10 cellular contexts compared by ENCODE assay signal in the genomic region with DNA sequence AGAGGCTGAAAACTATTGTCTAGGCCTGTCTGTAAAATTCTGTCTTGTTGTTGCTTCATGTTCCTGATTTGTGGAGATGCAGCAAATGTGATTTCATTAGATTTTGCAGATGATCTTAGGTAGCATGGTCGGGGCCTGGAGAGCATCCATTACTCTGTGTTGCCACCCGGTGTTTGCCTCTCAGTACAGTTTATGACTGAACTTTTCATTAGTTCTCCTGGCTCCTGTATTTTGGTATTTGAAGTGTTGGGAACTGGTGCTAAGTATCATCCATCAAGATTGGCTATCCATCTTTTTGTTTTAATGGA. TPM values are rescaled to one million over a fixed set of nuclear protein-coding genes. Genes with fewer than 3 reads are reported as not detected.
DNase-seq lines count a peak whose midpoint lies in the region; ATAC-seq, FAIRE-seq and TF ChIP-seq lines count a peak whose summit lies in the region.
"Had no signal": no experiment of that assay in that cellular context is flagged by ENCODE, and none has a peak within 500 bp of the region (broad histone marks: within the 10 kb centered on the region; RNA-seq: fewer than 3 reads in every experiment).

No MANE protein-coding gene starts in this region.

- H3K4me3 Mint-ChIP-seq in activated naive CD4-positive, alpha-beta T cell treated with anti-CD3 and anti-CD28 coated beads for 36 hours: no peak overlapping the region
- no peak overlapping the region for H3K4me3 Mint-ChIP-seq in stimulated activated memory B cell treated with anti-CD40 and anti-IgM and Interleukin-4, amounts not matched to agents 10 μg/mL and 1 μg/mL and 100 μg/mL, for 72 hours
- H3K4me3 Mint-ChIP-seq: B cell had no signal

- H3K27ac Mint-ChIP-seq in activated naive CD4-positive, alpha-beta T cell treated with anti-CD3 and anti-CD28 coated beads for 36 hours: no peak overlapping the region
- H3K27ac Mint-ChIP-seq in stimulated activated memory B cell treated with anti-CD40 and anti-IgM and Interleukin-4, amounts not matched to agents 10 μg/mL and 1 μg/mL and 100 μg/mL, for 72 hours: no peak overlapping the region
- H3K27ac Mint-ChIP-seq: B cell had no signal

- no peak overlapping the region for H2AFZ ChIP-seq in keratinocyte (ENCODE audit: control insufficient read depth, low read length)

- H4K20me1 ChIP-seq in keratinocyte (ENCODE audit: control insufficient read depth, extremely low read depth, insufficient read depth, low read length): peaks cover 32% of the 10 kb centered on the region

- H3K27ac ChIP-seq in cardiac muscle cell (peak overlapping the region; percentile 64), ascending aorta (peak overlapping the region; percentile 80 to 84), keratinocyte (ENCODE audit: control insufficient read depth, insufficient read depth, low read length) (peak overlapping the region; percentile 56), uterus (peak overlapping the region; percentile 39 to 58)

- H3K27me3 Mint-ChIP-seq in activated naive CD4-positive, alpha-beta T cell treated with anti-CD3 and anti-CD28 coated beads for 36 hours (ENCODE audit: low read depth): no peaks in the 10 kb centered on the region
- H3K27me3 Mint-ChIP-seq in stimulated activated memory B cell treated with anti-CD40 and anti-IgM and Interleukin-4, amounts not matched to agents 10 μg/mL and 1 μg/mL and 100 μg/mL, for 72 hours: no peaks in the 10 kb centered on the region
- H3K27me3 Mint-ChIP-seq: B cell had no signal

- TF ChIP-seq CTCF in cardiac muscle cell (IDR thresholded peaks at IDR 0.05; ENCODE audit: low read depth, low read length): peak; percentile 35
- TF ChIP-seq CTCF in ascending aorta (IDR thresholded peaks at IDR 0.05): no peak
- no peak for TF ChIP-seq CTCF in keratinocyte (optimal IDR thresholded peaks at IDR 0.05 in 1 of 3, IDR thresholded peaks at IDR 0.05 in 1 of 3, conservative IDR thresholded peaks at IDR 0.05 in 1 of 3; ENCODE audit: extremely low read depth in 1 of 3, insufficient read depth in 2 of 3, low read length in 3 of 3)
- no peak for TF ChIP-seq CTCF in uterus (IDR thresholded peaks at IDR 0.05)

- TF ChIP-seq POLR2A in uterus (IDR thresholded peaks at IDR 0.05): no peak

- H3K4me3 ChIP-seq in cardiac muscle cell (no peak overlapping the region), ascending aorta (peak overlapping the region in 1 of 2 donors; percentile 7), keratinocyte (ENCODE audit: control insufficient read depth in 2 of 3, extremely low read depth in 1 of 3, insufficient read depth in 2 of 3, low read depth in 1 of 3, low read length in 3 of 3) (no peak overlapping the region), uterus (no peak overlapping the region)

- peaks cover 70% of the 10 kb centered on the region for H3K4me1 Mint-ChIP-seq in activated naive CD4-positive, alpha-beta T cell treated with anti-CD3 and anti-CD28 coated beads for 36 hours (ENCODE audit: low read depth)
- H3K4me1 Mint-ChIP-seq in stimulated activated memory B cell treated with anti-CD40 and anti-IgM and Interleukin-4, amounts not matched to agents 10 μg/mL and 1 μg/mL and 100 μg/mL, for 72 hours: peaks cover 42% of the 10 kb centered on the region

- peaks cover 2% of the 10 kb centered on the region for H3K9me1 ChIP-seq in keratinocyte (ENCODE audit: control insufficient read depth, extremely low read depth, insufficient read depth, low read length)

- peak overlapping the region; percentile 4 for H3K4me2 ChIP-seq in keratinocyte (ENCODE audit: control insufficient read depth, extremely low read depth, insufficient read depth, low read depth, low read length)

- peaks cover 95% of the 10 kb centered on the region for H3K79me2 ChIP-seq in keratinocyte (ENCODE audit: control insufficient read depth, insufficient read depth, low read length)

- H3K27me3 ChIP-seq in cardiac muscle cell (no peaks in the 10 kb centered on the region), ascending aorta (no peaks in the 10 kb centered on the region), keratinocyte (ENCODE audit: control insufficient read depth, extremely low read depth, insufficient read depth, low read length) (no peaks in the 10 kb centered on the region), uterus (no peaks in the 10 kb centered on the region)

- intact Hi-C loops in left ventricle myocardium superior (cut with micrococcal nuclease) (no loop called here), ascending aorta (cut with DNase I) (loop anchor here (2.0 kb wide), 2 partner anchors 19 to 523 kb away; a partner anchor contains a TSS), uterus (cut with DNase I; ENCODE audit: low total_unique reads) (loop anchor here (10.0 kb wide), 1 partner anchor 57 kb away; no protein-coding TSS in a partner anchor)
- intact Hi-C loops in activated naive CD4-positive, alpha-beta T cell treated with anti-CD3 and anti-CD28 coated beads for 36 hours (cut with micrococcal nuclease): no loop called here

- CTCF ChIA-PET in activated naive CD4-positive, alpha-beta T cell treated with anti-CD3 and anti-CD28 coated beads for 36 hours (lab: Charles Lee): no interaction called here

- no peaks in the 10 kb centered on the region for H3K9me3 Mint-ChIP-seq in activated naive CD4-positive, alpha-beta T cell treated with anti-CD3 and anti-CD28 coated beads for 36 hours
- no peaks in the 10 kb centered on the region for H3K9me3 Mint-ChIP-seq in stimulated activated memory B cell treated with anti-CD40 and anti-IgM and Interleukin-4, amounts not matched to agents 10 μg/mL and 1 μg/mL and 100 μg/mL, for 72 hours

- H3K36me3 ChIP-seq in cardiac muscle cell (peaks cover 9% of the 10 kb centered on the region), ascending aorta (peaks cover 10 to 21% of the 10 kb centered on the region in 2 donors), keratinocyte (ENCODE audit: control insufficient read depth in 2 of 2, extremely low read depth in 1 of 2, insufficient read depth in 2 of 2, low read length in 2 of 2) (peaks cover 28 to 48% of the 10 kb centered on the region in 2 experiments), uterus (no peaks in the 10 kb centered on the region)

- H3K4me1 ChIP-seq in cardiac muscle cell (ENCODE audit: low read depth) (peaks cover under 1% of the 10 kb centered on the region), ascending aorta (peaks cover 17 to 47% of the 10 kb centered on the region in 2 donors), keratinocyte (ENCODE audit: control insufficient read depth, extremely low read depth, insufficient read depth, low read length) (peaks cover 42% of the 10 kb centered on the region), uterus (peaks cover 14 to 22% of the 10 kb centered on the region in 2 donors)

- peak overlapping the region; percentile 34 for H3K9ac ChIP-seq in keratinocyte (ENCODE audit: control insufficient read depth, extremely low read depth, insufficient read depth, low read length)

- DNase-seq in cardiac muscle cell (ENCODE audit: low read depth in 1 of 2, low spot score in 1 of 2) (peak in 1 of 2 donors; percentile 31), left ventricle myocardium superior (no peak), ascending aorta (ENCODE audit: low spot score in 2 of 2) (no peak), keratinocyte (ENCODE audit: low read depth, low spot score) (no peak), uterus (no peak)
- no peak for DNase-seq in activated naive CD4-positive, alpha-beta T cell treated with anti-CD3 and anti-CD28 coated beads for 36 hours
- DNase-seq: NCI-H1694 had no signal

- ATAC-seq in left ventricle myocardium superior (no peak), GM18873 (IDR thresholded peaks at IDR 0.05; ENCODE audit: low FRiP score, unreplicated experiment) (no peak)
- ATAC-seq in stimulated activated memory B cell treated with anti-CD40 and anti-IgM and Interleukin-4, amounts not matched to agents 10 μg/mL and 1 μg/mL and 100 μg/mL, for 72 hours: no peak

- peaks cover 44% of the 10 kb centered on the region for H3K36me3 Mint-ChIP-seq in activated naive CD4-positive, alpha-beta T cell treated with anti-CD3 and anti-CD28 coated beads for 36 hours (ENCODE audit: low read depth)
- H3K36me3 Mint-ChIP-seq in stimulated activated memory B cell treated with anti-CD40 and anti-IgM and Interleukin-4, amounts not matched to agents 10 μg/mL and 1 μg/mL and 100 μg/mL, for 72 hours: peaks cover 30% of the 10 kb centered on the region

- FAIRE-seq in keratinocyte (lab: Jason Lieb, UNC): no peak

- no peaks in the 10 kb centered on the region for H3K9me3 ChIP-seq in cardiac muscle cell (ENCODE audit: low read depth)
- no peaks in the 10 kb centered on the region for H3K9me3 ChIP-seq in ascending aorta
- no peaks in the 10 kb centered on the region for H3K9me3 ChIP-seq in keratinocyte (ENCODE audit: control insufficient read depth, low read depth, low read length)
- no peaks in the 10 kb centered on the region for H3K9me3 ChIP-seq in uterus

- dilution Hi-C loops in keratinocyte (cut with MboI; ENCODE audit: extremely low pct_ligation_motif_present, low sequenced_read_pairs): no loop called here

RNA-seq across cellular contexts. Expression of a gene that starts 7.7 kb away (rescaled TPM):
- total RNA-seq in cardiac muscle cell (58.4 and 70.8 TPM in 2 replicates), left ventricle myocardium superior (60.4 TPM), ascending aorta (139 TPM), uterus (100 to 1,000 TPM in 2 of 4 donors, 10 to 100 TPM in 2; 37.1 to 209 (median 101) TPM)
- polyA plus RNA-seq in cardiac muscle cell (143 and 164 TPM in 2 replicates), keratinocyte (63.7 to 194 TPM (median 108 TPM) in 3 replicates)
- polyA plus RNA-seq in keratinocyte (2011; ENCODE audit: low read depth): 30.9 TPM
- polyA plus RNA-seq in keratinocyte (2011; cell fraction: cytosol; rRNA removed): 138 and 189 TPM in 2 replicates
- polyA plus RNA-seq in keratinocyte (2011; cell fraction: nucleus; rRNA removed): 70.1 and 75.6 TPM in 2 replicates
- polyA plus RNA-seq in keratinocyte (2012; ENCODE audit: low replicate concordance): 90.5 and 148 TPM in 2 replicates
- 48.3 to 130 TPM (median 66.6 TPM) in 3 replicates for polyA minus RNA-seq in keratinocyte
- polyA minus RNA-seq in keratinocyte (2011; cell fraction: cytosol; rRNA and poly(A)+ RNA removed): 80.0 TPM
- 13.3 and 30.2 TPM in 2 replicates for polyA minus RNA-seq in keratinocyte (2011; cell fraction: nucleus; rRNA and poly(A)+ RNA removed)
- total RNA-seq in activated naive CD4-positive, alpha-beta T cell treated with anti-CD3 and anti-CD28 coated beads for 36 hours: 100 to 1,000 TPM; 115 to 118 TPM

Comparison
In these comparisons a context has a peak if more than half of its experiments do, and no peak if none do; other contexts are left out.
1. intact Hi-C loops: an anchor here in ascending aorta (2.0 kb wide) and uterus (10.0 kb wide); none called in left ventricle myocardium superior and activated naive CD4-positive, alpha-beta T cell treated with anti-CD3 and anti-CD28 coated beads for 36 hours.